In the genomic region with DNA sequence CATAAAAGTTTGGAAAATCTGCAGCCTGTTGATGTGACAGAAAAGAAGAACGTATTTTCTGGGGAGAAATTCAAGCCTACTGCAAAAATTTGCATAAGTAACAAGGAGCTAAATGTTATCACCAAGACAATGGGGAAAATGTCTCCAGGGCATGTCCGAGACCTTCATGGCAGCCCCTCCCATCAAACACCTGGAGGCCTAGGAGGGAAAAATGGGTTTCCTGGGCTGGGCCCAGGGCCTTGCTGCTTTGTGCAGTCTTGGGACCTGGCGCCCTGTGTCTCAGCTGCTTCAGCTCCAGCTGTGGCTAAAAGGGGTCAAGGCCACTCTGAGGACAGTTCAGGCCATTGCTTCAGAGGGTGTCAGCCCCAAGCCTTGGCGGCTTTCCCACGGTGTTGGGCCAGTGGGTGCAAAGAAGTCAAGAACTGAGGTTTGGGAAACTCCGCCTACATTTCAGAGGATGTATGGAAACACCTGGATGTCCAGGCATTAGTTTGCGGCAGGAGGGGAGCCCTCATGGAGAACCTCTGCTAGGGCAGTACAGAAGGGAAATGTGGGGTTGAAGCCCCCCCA, we compare ENCODE assay signal across 35 cellular contexts.
"Had no signal": no experiment of that assay in that cellular context is flagged by ENCODE, and none has a peak within 500 bp of the region (broad histone marks: within the 10 kb centered on the region; RNA-seq: fewer than 3 reads in every experiment).

No MANE protein-coding gene starts in this region.

- DNase-seq: activated CD4-positive, alpha-beta memory T cell treated with anti-CD3 and anti-CD28 coated beads for 36 hours; activated CD4-positive, alpha-beta T cell treated with anti-CD3 and anti-CD28 coated beads for 36 hours; activated CD4-positive, alpha-beta T cell treated with anti-CD3 and anti-CD28 coated beads, Interleukin-2, amount 10 ng/mL, durations not matched to agents 24 days and 14 days; activated CD4-positive, CD25-positive, alpha-beta regulatory T cell; activated CD4-positive, CD25-positive, alpha-beta regulatory T cell treated with anti-CD3 and anti-CD28 coated beads, Interleukin-2, amount 50 U/mL, for 72 hours; activated CD8-positive, alpha-beta memory T cell treated with anti-CD3 and anti-CD28 coated beads, Interleukin-2, amount 10 ng/mL, durations not matched to agents 7 days and 5 days; activated CD8-positive, alpha-beta memory T cell treated with anti-CD3 and anti-CD28 coated beads, Interleukin-2, amount 50 U/mL, for 4 hours; activated CD8-positive, alpha-beta T cell treated with anti-CD3 and anti-CD28 coated beads, Interleukin-2, amount 10 ng/mL, durations not matched to agents 7 days and 5 days; activated effector memory CD4-positive, alpha-beta T cell treated with anti-CD3 and anti-CD28 coated beads, Interleukin-2, amount 50 U/mL, for 16 hours; activated naive CD4-positive, alpha-beta T cell treated with anti-CD3 and anti-CD28 coated beads for 36 hours; activated naive CD8-positive, alpha-beta T cell treated with anti-CD3 and anti-CD28 coated beads, Interleukin-2, amount 10 ng/mL, durations not matched to agents 7 days and 5 days; activated T-cell treated with anti-CD3 and anti-CD28 coated beads, Interleukin-2, amount 50 U/mL, for 1 hour; activated T-cell treated with anti-CD3 and anti-CD28 coated beads, Interleukin-2, amount 50 U/mL, for 48 hours; central memory CD4-positive, alpha-beta T cell; cerebellar nuclear complex; colonic mucosa; effector CD8-positive, alpha-beta T cell; esophagus squamous epithelium; foreskin melanocyte; heart right ventricle; T1000; WERI-Rb-1 had no signal

- H3K27me3 ChIP-seq: ascending aorta, breast epithelium, cardiac muscle cell, colonic mucosa, esophagus squamous epithelium, gastroesophageal sphincter, heart right ventricle had no signal

- FAIRE-seq: endometrium, endothelial cell of umbilical vein had no signal

- ATAC-seq: activated CD4-positive, alpha-beta T cell treated with anti-CD3 and anti-CD28 coated beads for 36 hours; activated CD8-positive, alpha-beta memory T cell treated with anti-CD3 and anti-CD28 coated beads, Interleukin-2, amount 10 ng/mL, durations not matched to agents 7 days and 5 days; activated CD8-positive, alpha-beta T cell treated with anti-CD3 and anti-CD28 coated beads, Interleukin-2, amount 10 ng/mL, durations not matched to agents 7 days and 5 days; gastroesophageal sphincter; heart right ventricle had no signal

- H3K4me1 ChIP-seq: ascending aorta, breast epithelium, colonic mucosa, esophagus squamous epithelium had no signal

- H3K27me3 Mint-ChIP-seq: activated CD4-positive, alpha-beta memory T cell treated with anti-CD3 and anti-CD28 coated beads for 36 hours; activated CD4-positive, alpha-beta T cell treated with anti-CD3 and anti-CD28 coated beads for 36 hours; activated CD4-positive, alpha-beta T cell treated with anti-CD3 and anti-CD28 coated beads, Interleukin-2, amount 10 ng/mL, durations not matched to agents 24 days and 14 days; activated CD8-positive, alpha-beta memory T cell treated with anti-CD3 and anti-CD28 coated beads, Interleukin-2, amount 10 ng/mL, durations not matched to agents 7 days and 5 days; activated naive CD4-positive, alpha-beta T cell treated with anti-CD3 and anti-CD28 coated beads, Interleukin-2, amount 50 U/mL, for 24 hours; activated naive CD8-positive, alpha-beta T cell treated with anti-CD3 and anti-CD28 coated beads, Interleukin-2, amount 10 ng/mL, durations not matched to agents 7 days and 5 days; brain had no signal

- H3K4me3 ChIP-seq: ascending aorta, breast epithelium, cardiac muscle cell, colonic mucosa, esophagus squamous epithelium, gastroesophageal sphincter, heart right ventricle had no signal

- H3K27ac ChIP-seq: ascending aorta, breast epithelium, cardiac muscle cell, colonic mucosa, epithelial cell of prostate, esophagus squamous epithelium, gastroesophageal sphincter, heart right ventricle, WERI-Rb-1 had no signal

- H3K36me3 ChIP-seq: breast epithelium, cardiac muscle cell, colonic mucosa, WERI-Rb-1 had no signal

- H3K9me3 Mint-ChIP-seq: activated CD4-positive, alpha-beta memory T cell treated with anti-CD3 and anti-CD28 coated beads for 36 hours; activated CD4-positive, alpha-beta T cell treated with anti-CD3 and anti-CD28 coated beads, Interleukin-2, amount 10 ng/mL, durations not matched to agents 24 days and 14 days; activated naive CD4-positive, alpha-beta T cell treated with anti-CD3 and anti-CD28 coated beads for 36 hours; activated naive CD4-positive, alpha-beta T cell treated with anti-CD3 and anti-CD28 coated beads, Interleukin-2, amount 50 U/mL, for 24 hours; activated T-helper 1 cell treated with anti-CD3 and anti-CD28 coated beads, Interleukin-12 subunit alpha, Interleukin-12 subunit beta, Interleukin-2, Interleukin-4 antibody, amounts not matched to agents 30 ng/mL and 10 ng/mL and 1 ng/mL, durations not matched to agents 14 hours and 24 hours and 36 hours; activated T-helper 2 cell treated with anti-CD3 and anti-CD28 coated beads, Interferon-gamma antibody, Interleukin-2, Interleukin-4, amounts not matched to agents 10 μg/mL and 5 μg/mL and 100 μg/mL, durations not matched to agents 14 hours and 24 hours and 36 hours; T-helper 1 cell treated with Interleukin-12 subunit alpha and Interleukin-12 subunit beta and Interleukin-4 antibody, amounts not matched to agents 30 μg/mL and 1 μg/mL, for 36 hours had no signal

- H3K27ac Mint-ChIP-seq: activated CD4-positive, alpha-beta memory T cell treated with anti-CD3 and anti-CD28 coated beads for 36 hours; activated CD4-positive, alpha-beta T cell treated with anti-CD3 and anti-CD28 coated beads for 36 hours; activated CD4-positive, alpha-beta T cell treated with anti-CD3 and anti-CD28 coated beads, Interleukin-2, amount 10 ng/mL, durations not matched to agents 24 days and 14 days; activated CD8-positive, alpha-beta memory T cell treated with anti-CD3 and anti-CD28 coated beads, Interleukin-2, amount 10 ng/mL, durations not matched to agents 7 days and 5 days; activated CD8-positive, alpha-beta T cell treated with anti-CD3 and anti-CD28 coated beads, Interleukin-2, amount 10 ng/mL, durations not matched to agents 7 days and 5 days; activated naive CD4-positive, alpha-beta T cell treated with anti-CD3 and anti-CD28 coated beads for 36 hours; activated naive CD4-positive, alpha-beta T cell treated with anti-CD3 and anti-CD28 coated beads, Interleukin-2, amount 50 U/mL, for 24 hours; activated naive CD8-positive, alpha-beta T cell treated with anti-CD3 and anti-CD28 coated beads, Interleukin-2, amount 10 ng/mL, durations not matched to agents 7 days and 5 days; activated T-helper 1 cell treated with anti-CD3 and anti-CD28 coated beads, Interleukin-12 subunit alpha, Interleukin-12 subunit beta, Interleukin-2, Interleukin-4 antibody, amounts not matched to agents 30 ng/mL and 10 ng/mL and 1 ng/mL, durations not matched to agents 14 hours and 24 hours and 36 hours; activated T-helper 2 cell treated with anti-CD3 and anti-CD28 coated beads, Interferon-gamma antibody, Interleukin-2, Interleukin-4, amounts not matched to agents 10 μg/mL and 5 μg/mL and 100 μg/mL, durations not matched to agents 14 hours and 24 hours and 36 hours; brain; T-helper 1 cell treated with Interleukin-12 subunit alpha and Interleukin-12 subunit beta and Interleukin-4 antibody, amounts not matched to agents 30 μg/mL and 1 μg/mL, for 36 hours; T-helper 2 cell treated with Interferon-gamma antibody and Interleukin-4, amounts not matched to agents 5 μg/mL and 100 μg/mL, for 36 hours had no signal

- H3K4me3 Mint-ChIP-seq: activated CD4-positive, alpha-beta memory T cell treated with anti-CD3 and anti-CD28 coated beads for 36 hours; activated CD4-positive, alpha-beta T cell treated with anti-CD3 and anti-CD28 coated beads for 36 hours; activated CD4-positive, alpha-beta T cell treated with anti-CD3 and anti-CD28 coated beads, Interleukin-2, amount 10 ng/mL, durations not matched to agents 24 days and 14 days; activated CD8-positive, alpha-beta memory T cell treated with anti-CD3 and anti-CD28 coated beads, Interleukin-2, amount 10 ng/mL, durations not matched to agents 7 days and 5 days; activated CD8-positive, alpha-beta T cell treated with anti-CD3 and anti-CD28 coated beads, Interleukin-2, amount 10 ng/mL, durations not matched to agents 7 days and 5 days; activated naive CD4-positive, alpha-beta T cell treated with anti-CD3 and anti-CD28 coated beads for 36 hours; activated naive CD4-positive, alpha-beta T cell treated with anti-CD3 and anti-CD28 coated beads, Interleukin-2, amount 50 U/mL, for 24 hours; activated naive CD8-positive, alpha-beta T cell treated with anti-CD3 and anti-CD28 coated beads, Interleukin-2, amount 10 ng/mL, durations not matched to agents 7 days and 5 days; activated T-helper 1 cell treated with anti-CD3 and anti-CD28 coated beads, Interleukin-12 subunit alpha, Interleukin-12 subunit beta, Interleukin-2, Interleukin-4 antibody, amounts not matched to agents 30 ng/mL and 10 ng/mL and 1 ng/mL, durations not matched to agents 14 hours and 24 hours and 36 hours; brain; T-helper 1 cell treated with Interleukin-12 subunit alpha and Interleukin-12 subunit beta and Interleukin-4 antibody, amounts not matched to agents 30 μg/mL and 1 μg/mL, for 36 hours; T-helper 2 cell treated with Interferon-gamma antibody and Interleukin-4, amounts not matched to agents 5 μg/mL and 100 μg/mL, for 36 hours had no signal

- H3K9me3 ChIP-seq: ascending aorta, breast epithelium, colonic mucosa, esophagus squamous epithelium, gastroesophageal sphincter, heart right ventricle had no signal
